ENCODE assay signal across 8 cellular contexts in genomic region chr15:73972984-73973682, GRCh38. TPM values are rescaled to one million over a fixed set of nuclear protein-coding genes. Genes with fewer than 3 reads are reported as not detected.
A peak's percentile ranks its signal among the peaks of the same experiment; 100 is the strongest.
DNase-seq lines count a peak whose midpoint lies in the region; ATAC-seq and TF ChIP-seq lines count a peak whose summit lies in the region.

No MANE protein-coding gene starts in this region.

- no peak overlapping the region for H3K27ac ChIP-seq in foreskin keratinocyte

- no peaks in the 10 kb centered on the region for H3K4me1 ChIP-seq in foreskin keratinocyte

- TF ChIP-seq CTCF in foreskin keratinocyte (conservative IDR thresholded peaks at IDR 0.05) = peak; percentile 98

- ATAC-seq in foreskin keratinocyte = peak; percentile 84
- ATAC-seq in HG03521 (IDR thresholded peaks at IDR 0.05; ENCODE audit: unreplicated experiment) = no peak

- DNase-seq in ELF-1 (ENCODE audit: low read depth, low spot score) (peak; percentile 95), LoVo (ENCODE audit: low spot score) (peak; percentile 87), SHP77 (lab: John Stamatoyannopoulos, UW) (peak; percentile 62 to 74), foreskin keratinocyte (peak in 1 of 2 donors; percentile 68), occipital lobe (lab: John Stamatoyannopoulos, UW) (peak; percentile 44), superior temporal gyrus (ENCODE audit: extremely low spot score) (peak; percentile 88)
- peak; percentile 68 for DNase-seq in activated effector memory CD4-positive, alpha-beta T cell treated with Interleukin-2 at 50 U/mL for 16 hours

- H3K27me3 ChIP-seq in foreskin keratinocyte = peaks cover 17% of the 10 kb centered on the region

RNA-seq across cellular contexts. Expression of gene STOML1, which starts 19.0 kb away (rescaled TPM):
- total RNA-seq in foreskin keratinocyte (15.7 and 18.3 TPM in 2 replicates), occipital lobe (23.4 TPM)
- polyA plus RNA-seq in foreskin keratinocyte = 17.4 and 19.2 TPM in 2 replicates

RNA-seq across cellular contexts. Expression of gene PML, which starts 21.4 kb away (rescaled TPM):
- total RNA-seq in foreskin keratinocyte (81.5 and 92.6 TPM in 2 replicates), occipital lobe (6.4 TPM)
- 88.0 and 91.4 TPM in 2 replicates for polyA plus RNA-seq in foreskin keratinocyte

RNA-seq across cellular contexts. Expression of gene LOXL1, which starts 46.9 kb away (rescaled TPM):
- 8.1 and 13.3 TPM in 2 replicates for total RNA-seq in foreskin keratinocyte
- polyA plus RNA-seq in foreskin keratinocyte = 9.7 and 14.9 TPM in 2 replicates
- 3.4 TPM for total RNA-seq in occipital lobe

Comparison
In these comparisons a context has a peak if more than half of its experiments do, and no peak if none do; other contexts are left out.
1. RNA of gene PML, which starts 21.4 kb away (total RNA-seq): 81.5 to 92.6 TPM in foreskin keratinocyte; 6.4 TPM in occipital lobe (single experiment); every median in the first group is over 10 times any median in the second.